8 cellular contexts compared by ENCODE assay signal in the genomic region with DNA sequence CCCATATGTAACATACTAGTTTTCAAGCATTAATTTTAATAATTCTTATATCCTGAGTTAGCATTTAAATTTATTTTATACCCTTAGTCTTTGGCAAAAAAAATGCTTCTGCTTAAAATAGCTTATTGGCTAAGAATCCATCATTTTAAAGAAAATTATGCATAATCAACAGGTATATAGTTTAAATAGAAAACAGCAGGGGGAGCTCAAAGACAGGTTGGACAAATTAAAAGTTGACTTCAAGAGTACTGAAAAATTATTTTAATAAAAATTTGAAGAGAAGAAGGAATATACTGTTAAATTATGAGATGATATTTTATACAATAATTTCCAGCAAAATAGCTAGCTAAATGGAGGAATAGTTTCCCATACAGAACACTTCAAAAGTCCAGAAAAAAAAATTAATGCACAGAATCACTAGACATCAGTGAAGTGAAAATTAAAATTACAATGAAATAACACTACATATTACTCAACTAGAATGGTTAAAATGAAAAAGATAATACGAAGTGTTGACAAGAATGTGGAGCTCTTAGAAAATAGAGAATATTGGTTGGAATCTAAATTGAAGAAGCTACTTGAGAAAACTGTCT.
DNase-seq lines count a peak whose midpoint lies in the region; ATAC-seq and TF ChIP-seq lines count a peak whose summit lies in the region.

No MANE protein-coding gene starts in this region.

- 6% methylated on average over 1 of the region's 1 CpG for WGBS in mammary epithelial cell (ENCODE audit: low coverage, missing lambda C conversion rate)

- H3K27me3 ChIP-seq in mammary epithelial cell (ENCODE audit: insufficient read depth, low read length): no peaks in the 10 kb centered on the region

- H3K9me3 ChIP-seq in mammary epithelial cell (replicated peaks; ENCODE audit: insufficient read depth, low read length): no peaks in the 10 kb centered on the region

- no peak overlapping the region for H2AFZ ChIP-seq in mammary epithelial cell (ENCODE audit: low read depth, low read length)

- ATAC-seq in GM18873 (IDR thresholded peaks at IDR 0.05; ENCODE audit: low FRiP score, unreplicated experiment): no peak

- CTCF ChIA-PET in mammary epithelial cell (lab: Charles Lee; ENCODE audit: low non-redundant PET): interaction anchor here (0.5 to 1.5 kb wide), 4 partner anchors 64 to 167 kb away, joined by 3 to 12 read pairs (median 4); no protein-coding TSS in a partner anchor

- H3K9ac ChIP-seq in mammary epithelial cell (ENCODE audit: insufficient read depth, low read length): no peak overlapping the region

- H3K4me3 ChIP-seq in mammary epithelial cell (replicated peaks in 1 of 3; ENCODE audit: insufficient read depth in 1 of 3, low read depth in 2 of 3, low read length in 3 of 3): no peak overlapping the region

- H3K27me3 Mint-ChIP-seq in nephron (ENCODE audit: low read depth): no peaks in the 10 kb centered on the region

- no peaks in the 10 kb centered on the region for H3K36me3 ChIP-seq in mammary epithelial cell (ENCODE audit: insufficient read depth, low read length)

- BruUV-seq in mammary epithelial cell (replicated peaks; lab: Mats Ljungman, UMichigan): no TSS peak

- no peak overlapping the region for H3K27ac ChIP-seq in mammary epithelial cell (ENCODE audit: insufficient read depth, low read depth, low read length)

- peaks cover 6% of the 10 kb centered on the region for H3K4me1 Mint-ChIP-seq in nephron

- no peaks in the 10 kb centered on the region for H3K79me2 ChIP-seq in mammary epithelial cell (ENCODE audit: insufficient read depth, low read length)

- dilution Hi-C loops in mammary epithelial cell (cut with HindIII; ENCODE audit: low sequenced_read_pairs): no loop called here

- no peak overlapping the region for H3K27ac Mint-ChIP-seq in nephron

- no peak overlapping the region for H3K4me3 Mint-ChIP-seq in nephron

- no peak overlapping the region for H3K4me2 ChIP-seq in mammary epithelial cell (ENCODE audit: insufficient read depth, low read depth, low read length)

- intact Hi-C loops in mammary epithelial cell (cut with micrococcal nuclease): loop anchor here (1.0 kb wide), 4 partner anchors 154 to 294 kb away; no protein-coding TSS in a partner anchor

- in situ Hi-C loops in mammary epithelial cell (cut with MboI; ENCODE audit: low sequenced_read_pairs in 2 of 2): no loop called here

- TF ChIP-seq CTCF in mammary epithelial cell (conservative IDR thresholded peaks at IDR 0.05 in 1 of 2, IDR thresholded peaks at IDR 0.05 in 1 of 2; ENCODE audit: extremely low read depth in 1 of 2, insufficient read depth in 1 of 2, low read depth in 1 of 2, low read length in 2 of 2) (peak; percentile 42 to 54), nephron (IDR thresholded peaks at IDR 0.05; ENCODE audit: unreplicated experiment in 3 of 3) (peak; percentile 61 to 79 (median 63))

- no peaks in the 10 kb centered on the region for H3K9me3 Mint-ChIP-seq in nephron

- no peaks in the 10 kb centered on the region for H3K4me1 ChIP-seq in mammary epithelial cell (ENCODE audit: insufficient read depth, low read length)

- no peaks in the 10 kb centered on the region for H3K36me3 Mint-ChIP-seq in nephron (ENCODE audit: low read depth)

- no peaks in the 10 kb centered on the region for H4K20me1 ChIP-seq in mammary epithelial cell (ENCODE audit: insufficient read depth, low read length)

- peak; percentile 1 for DNase-seq in GF-D8 (lab: John Stamatoyannopoulos, UW)
- DNase-seq in NCI-H2029 (lab: John Stamatoyannopoulos, UW): peak; percentile 31
- no peak for DNase-seq in mammary epithelial cell
- DNase-seq in NK-92 treated with Interleukin-12 subunit alpha and Interleukin-12 subunit beta, amount 100 ng/mL, for 24 hours (lab: John Stamatoyannopoulos, UW): no peak
- no peak for DNase-seq in EL
- no peak for DNase-seq in SKM-1 treated with dmso at 0.1 percent for 144 hours (lab: John Stamatoyannopoulos, UW; ENCODE audit: unreplicated experiment)

Comparison
In these comparisons a context has a peak if more than half of its experiments do, and no peak if none do; other contexts are left out.
1. DNase-seq: peak in GF-D8 (single experiment) and NCI-H2029 (single experiment); none in mammary epithelial cell (single experiment), NK-92 treated with Interleukin-12 subunit alpha and Interleukin-12 subunit beta, amount 100 ng/mL, for 24 hours (single experiment), EL (single experiment) and SKM-1 treated with dmso at 0.1 percent for 144 hours (single experiment).